Comparison of ENCODE assay signal across 9 cellular contexts in the genomic region with DNA sequence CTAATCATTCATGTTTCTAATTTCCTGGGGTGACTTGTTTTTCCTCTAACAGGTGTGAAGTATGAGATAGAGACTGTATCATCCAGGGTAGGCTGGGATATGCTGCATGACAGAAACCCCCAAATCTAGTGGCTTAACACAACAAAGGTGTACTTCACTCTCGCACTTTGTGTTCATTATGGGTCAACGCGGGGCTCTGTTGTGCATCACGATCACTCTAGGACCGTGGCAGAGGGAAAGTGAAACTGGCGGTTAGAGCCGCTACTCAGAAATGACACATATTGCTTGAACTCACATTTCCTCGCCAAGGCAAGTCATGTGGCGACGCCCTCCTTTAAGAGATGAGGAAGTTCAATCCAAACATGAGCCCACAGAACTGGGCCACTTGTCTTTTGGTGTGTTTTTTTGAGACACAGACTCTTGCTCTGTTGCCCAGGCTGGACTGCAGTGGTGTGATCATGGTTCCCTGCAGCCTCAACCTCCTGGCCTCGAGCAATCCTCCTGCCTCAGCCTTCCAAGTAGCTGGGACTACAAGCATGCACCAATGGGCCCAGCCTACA. TPM values are rescaled to one million over a fixed set of nuclear protein-coding genes. Genes with fewer than 3 reads are reported as not detected.
DNase-seq lines count a peak whose midpoint lies in the region; ATAC-seq and TF ChIP-seq lines count a peak whose summit lies in the region.
"Had no signal": no experiment of that assay in that cellular context is flagged by ENCODE, and none has a peak within 500 bp of the region (broad histone marks: within the 10 kb centered on the region; RNA-seq: fewer than 3 reads in every experiment).

No MANE protein-coding gene starts in this region.

- peak overlapping the region; percentile 8 for H3K27ac ChIP-seq in foreskin keratinocyte
- H3K27ac ChIP-seq: VCaP had no signal

- no peaks in the 10 kb centered on the region for H3K27me3 ChIP-seq in foreskin keratinocyte

- ATAC-seq in GM18499 (IDR thresholded peaks at IDR 0.05; ENCODE audit: insufficient read depth, unreplicated experiment) (peak; percentile 86), HG02763 (IDR thresholded peaks at IDR 0.05; ENCODE audit: unreplicated experiment) (peak; percentile 96), foreskin keratinocyte (peak; percentile 77)

- DNase-seq in NOMO-1 (lab: John Stamatoyannopoulos, UW; ENCODE audit: unreplicated experiment in 2 of 2), result peak; percentile 87 to 98
- peak; percentile 52 for DNase-seq in activated T-cell treated with anti-CD3 and anti-CD28 coated beads for 1 hour (ENCODE audit: low read depth)
- DNase-seq in foreskin keratinocyte, result peak in 1 of 2 donors; percentile 27
- peak; percentile 52 to 71 for DNase-seq in stimulated activated CD4-positive, alpha-beta T cell treated with anti-CD3 and anti-CD28 coated beads, Interleukin-12 subunit alpha, Interleukin-12 subunit beta, amount 100 ng/mL, for 24 hours (ENCODE audit: low read depth in 2 of 2)
- no peak for DNase-seq in DMS 273 (lab: John Stamatoyannopoulos, UW; ENCODE audit: unreplicated experiment)
- no peak for DNase-seq in HK-2 (ENCODE audit: unreplicated experiment)

- TF ChIP-seq CTCF in foreskin keratinocyte (conservative IDR thresholded peaks at IDR 0.05), result no peak

- peaks cover 5% of the 10 kb centered on the region for H3K4me1 ChIP-seq in foreskin keratinocyte

RNA-seq across cellular contexts. Expression of a gene that starts 34.4 kb away (rescaled TPM):
- total RNA-seq in foreskin keratinocyte, result 84.7 and 110 TPM in 2 replicates
- polyA plus RNA-seq in foreskin keratinocyte, result 84.0 and 101 TPM in 2 replicates

RNA-seq across cellular contexts. Expression of a gene that starts 41.3 kb away (rescaled TPM):
- total RNA-seq in foreskin keratinocyte, result 222 and 256 TPM in 2 replicates
- 209 and 255 TPM in 2 replicates for polyA plus RNA-seq in foreskin keratinocyte

RNA-seq across cellular contexts. Expression of a gene that starts 48.3 kb away (rescaled TPM):
- total RNA-seq in foreskin keratinocyte, result 22.6 and 25.2 TPM in 2 replicates
- 14.0 and 15.9 TPM in 2 replicates for polyA plus RNA-seq in foreskin keratinocyte

Comparison
In these comparisons a context has a peak if more than half of its experiments do, and no peak if none do; other contexts are left out.
1. DNase-seq: peak in NOMO-1 (2 of 2), activated T-cell treated with anti-CD3 and anti-CD28 coated beads for 1 hour (single experiment) and stimulated activated CD4-positive, alpha-beta T cell treated with anti-CD3 and anti-CD28 coated beads, Interleukin-12 subunit alpha, Interleukin-12 subunit beta, amount 100 ng/mL, for 24 hours (2 of 2); none in DMS 273 (single experiment) and HK-2 (single experiment).
2. Peak in every context shown above with its lines, with median percentiles within 50 percentile points of each other: ATAC-seq.